ENCODE assay signal across 29 cellular contexts in genomic region chr16:19098173-19098572, GRCh38. TPM values are rescaled to one million over a fixed set of nuclear protein-coding genes. Genes with fewer than 3 reads are reported as not detected.
"Had no signal": no experiment of that assay in that cellular context is flagged by ENCODE, and none has a peak within 500 bp of the region (broad histone marks: within the 10 kb centered on the region; RNA-seq: fewer than 3 reads in every experiment).

No MANE protein-coding gene starts in this region.

- H3K4me1 ChIP-seq: lower lobe of right lung, right atrium auricular region, testis, thyroid gland, upper lobe of left lung, vagina had no signal

- DNase-seq: hippocampal formation; kidney glomerular epithelial cell; left cardiac atrium; left lung; lower lobe of right lung; mammary epithelial cell; mesenchymal stem cell; midbrain; mucosa of descending colon; naive thymus-derived CD4-positive, alpha-beta T cell; ovary; stimulated activated CD4-positive, alpha-beta T cell treated with anti-CD3 and anti-CD28 coated beads, Interleukin-12 subunit alpha, Interleukin-12 subunit beta, amount 100 ng/mL, for 4 hours; stimulated activated CD4-positive, alpha-beta T cell treated with anti-CD3 and anti-CD28 coated beads, Interleukin-15, amount 100 ng/mL, for 24 hours; stimulated activated CD4-positive, alpha-beta T cell treated with anti-CD3 and anti-CD28 coated beads, Interleukin-2, amount 100 ng/mL, for 24 hours; stimulated activated CD4-positive, alpha-beta T cell treated with anti-CD3 and anti-CD28 coated beads, Interleukin-4, amount 100 ng/mL, for 1 hour; stimulated activated naive B cell treated with anti-CD40 and anti-IgM and Interleukin-4, amounts not matched to agents 10 μg/mL and 1 μg/mL and 100 μg/mL, for 72 hours; stimulated activated naive CD8-positive, alpha-beta T cell treated with anti-CD3 and anti-CD28 coated beads, Interleukin-15, Interleukin-2, amounts not matched to agents 100 U/mL and 50 U/mL, for 24 hours; stomach; testis; thyroid gland; transverse colon; upper lobe of left lung had no signal

- H3K36me3 ChIP-seq: left lung, lower lobe of right lung, ovary, right atrium auricular region, stomach, thyroid gland, transverse colon, upper lobe of left lung, vagina had no signal

- H3K9me3 Mint-ChIP-seq: natural killer cell treated with Interleukin-12 subunit alpha and Interleukin-12 subunit beta and Interleukin-15 and Interleukin-18, amount 100 ng/mL, for 72 hours had no signal

- H3K9me3 ChIP-seq: left lung, lower lobe of right lung, mucosa of descending colon, ovary, testis, thyroid gland, transverse colon, upper lobe of left lung, vagina had no signal

- H3K27ac ChIP-seq: left lung, lower lobe of right lung, ovary, right atrium auricular region, skin epidermis, stomach, testis, thyroid gland, transverse colon, upper lobe of left lung, vagina had no signal

- ATAC-seq: left cardiac atrium; left lung; lower lobe of right lung; mucosa of descending colon; naive thymus-derived CD4-positive, alpha-beta T cell; natural killer cell treated with Interleukin-12 subunit alpha and Interleukin-12 subunit beta and Interleukin-15 and Interleukin-18, amount 100 ng/mL, for 72 hours; sciatic nerve; stimulated activated naive B cell treated with anti-CD40 and anti-IgM and Interleukin-4, amounts not matched to agents 10 μg/mL and 1 μg/mL and 100 μg/mL, for 72 hours; stimulated activated naive CD8-positive, alpha-beta T cell treated with anti-CD3 and anti-CD28 coated beads, Interleukin-15, Interleukin-2, amounts not matched to agents 100 U/mL and 50 U/mL, for 24 hours had no signal

- H3K4me3 Mint-ChIP-seq: naive thymus-derived CD4-positive, alpha-beta T cell; natural killer cell treated with Interleukin-12 subunit alpha and Interleukin-12 subunit beta and Interleukin-15 and Interleukin-18, amount 100 ng/mL, for 72 hours; stimulated activated naive B cell treated with anti-CD40 and anti-IgM and Interleukin-4, amounts not matched to agents 10 μg/mL and 1 μg/mL and 100 μg/mL, for 72 hours had no signal

- H3K4me3 ChIP-seq: left lung, lower lobe of right lung, mucosa of descending colon, ovary, right atrium auricular region, skin epidermis, stomach, testis, thyroid gland, transverse colon, upper lobe of left lung, vagina had no signal

- H3K27ac Mint-ChIP-seq: natural killer cell treated with Interleukin-12 subunit alpha and Interleukin-12 subunit beta and Interleukin-15 and Interleukin-18, amount 100 ng/mL, for 72 hours; progenitor cell of endocrine pancreas; stimulated activated naive B cell treated with anti-CD40 and anti-IgM and Interleukin-4, amounts not matched to agents 10 μg/mL and 1 μg/mL and 100 μg/mL, for 72 hours had no signal

- H3K27me3 ChIP-seq: left lung, ovary, right atrium auricular region, stomach, testis, thyroid gland, transverse colon, upper lobe of left lung, vagina had no signal

RNA-seq across cellular contexts. Expression of gene ITPRIPL2, which starts 15.6 kb away (rescaled TPM):
- polyA plus RNA-seq: naive thymus-derived CD4-positive, alpha-beta T cell; neural cell had no signal
